ENCODE assay signal across 10 cellular contexts in genomic region chr3:179921500-179921899, GRCh38.
DNase-seq lines count a peak whose midpoint lies in the region; ATAC-seq and TF ChIP-seq lines count a peak whose summit lies in the region.
"Had no signal": no experiment of that assay in that cellular context is flagged by ENCODE, and none has a peak within 500 bp of the region (broad histone marks: within the 10 kb centered on the region; RNA-seq: fewer than 3 reads in every experiment).

No MANE protein-coding gene starts in this region.

- no peaks in the 10 kb centered on the region for H3K4me1 ChIP-seq in PC-3 (ENCODE audit: insufficient read depth, low read length)
- H3K4me1 ChIP-seq: ascending aorta, esophagus muscularis mucosa had no signal

- H3K4me2 ChIP-seq in PC-3 (ENCODE audit: low read length): no peak overlapping the region

- H3F3A ChIP-seq in PC-3 (ENCODE audit: low read length, unreplicated experiment): no peaks in the 10 kb centered on the region

- H3K27me3 Mint-ChIP-seq in activated CD4-positive, alpha-beta T cell treated with anti-CD3 and anti-CD28 coated beads for 36 hours: peaks cover 3% of the 10 kb centered on the region

- no peaks in the 10 kb centered on the region for H4K20me1 ChIP-seq in PC-3 (ENCODE audit: low read length)

- no peaks in the 10 kb centered on the region for H3K79me2 ChIP-seq in PC-3 (ENCODE audit: low read length)

- intact Hi-C loops in activated CD4-positive, alpha-beta T cell treated with anti-CD3 and anti-CD28 coated beads for 36 hours (cut with DNase I, micrococcal nuclease): loop anchor here in 1 of 2 experiments (10.0 kb wide), 1 partner anchor 673 kb away; no protein-coding TSS in a partner anchor
- intact Hi-C loops in PC-3 (cut with micrococcal nuclease): no loop called here

- no peaks in the 10 kb centered on the region for H3K36me3 ChIP-seq in PC-3 (ENCODE audit: low read depth, low read length)
- H3K36me3 ChIP-seq: ascending aorta, esophagus muscularis mucosa had no signal

- no peak for TF ChIP-seq CTCF in PC-3 (conservative IDR thresholded peaks at IDR 0.05; ENCODE audit: low read depth, low read length)

- POLR2A ChIA-PET in activated CD4-positive, alpha-beta T cell treated with anti-CD3 and anti-CD28 coated beads for 36 hours (lab: Charles Lee): no interaction called here
- POLR2A ChIA-PET in PC-3 (lab: Charles Lee; ENCODE audit: unreplicated experiment): no interaction called here

- H3K27ac ChIP-seq in PC-3 (ENCODE audit: low read length): no peak overlapping the region
- H3K27ac ChIP-seq: ascending aorta, esophagus muscularis mucosa had no signal

- no peak for DNase-seq in activated CD4-positive, alpha-beta T cell treated with anti-CD3 and anti-CD28 coated beads for 36 hours
- no peak for DNase-seq in activated CD4-positive, alpha-beta T cell treated with anti-CD3 and anti-CD28 coated beads for 4 hours
- DNase-seq in pons (ENCODE audit: low spot score) (peak; percentile 94), NCI-H2081 treated with DMSO at 0.1 percent for 48 hours (lab: John Stamatoyannopoulos, UW) (no peak), PC-3 (no peak), Kasumi-1 (lab: John Stamatoyannopoulos, UW) (no peak)

- no peaks in the 10 kb centered on the region for H3K9me2 ChIP-seq in PC-3 (replicated peaks; ENCODE audit: low read length)

- no TSS peak for BruUV-seq in PC-3 (replicated peaks; lab: Mats Ljungman, UMichigan)

- ATAC-seq in activated CD4-positive, alpha-beta T cell treated with anti-CD3 and anti-CD28 coated beads for 36 hours: peak; percentile 87
- ATAC-seq in GM21825 (IDR thresholded peaks at IDR 0.05; ENCODE audit: unreplicated experiment): peak; percentile 97
- ATAC-seq in HG03439 (IDR thresholded peaks at IDR 0.05; ENCODE audit: unreplicated experiment): peak; percentile 92
- ATAC-seq in PC-3: no peak; the same call in 1 of the 2 replicates

- no peak overlapping the region for H2AFZ ChIP-seq in PC-3 (ENCODE audit: low read length)

- no peak overlapping the region for H3K27ac Mint-ChIP-seq in activated CD4-positive, alpha-beta T cell treated with anti-CD3 and anti-CD28 coated beads for 36 hours

- CTCF ChIA-PET in activated CD4-positive, alpha-beta T cell treated with anti-CD3 and anti-CD28 coated beads for 36 hours (lab: Charles Lee): no interaction called here
- CTCF ChIA-PET in PC-3 (lab: Charles Lee): no interaction called here

- no peak overlapping the region for H3K9ac ChIP-seq in PC-3 (ENCODE audit: low read length)

- H3K27me3 ChIP-seq in PC-3 (ENCODE audit: low read length): no peaks in the 10 kb centered on the region
- H3K27me3 ChIP-seq: ascending aorta had no signal

- no peak overlapping the region for H3K4me3 Mint-ChIP-seq in activated CD4-positive, alpha-beta T cell treated with anti-CD3 and anti-CD28 coated beads for 36 hours

- no peaks in the 10 kb centered on the region for H3K9me3 ChIP-seq in PC-3 (ENCODE audit: low read length)
- H3K9me3 ChIP-seq: ascending aorta, esophagus muscularis mucosa had no signal

- H3K9me3 Mint-ChIP-seq in activated CD4-positive, alpha-beta T cell treated with anti-CD3 and anti-CD28 coated beads for 36 hours (ENCODE audit: low read depth): no peaks in the 10 kb centered on the region

- no peak overlapping the region for H3K4me3 ChIP-seq in PC-3 (ENCODE audit: low read length)
- H3K4me3 ChIP-seq: ascending aorta, esophagus muscularis mucosa had no signal

- H3K4me1 Mint-ChIP-seq in activated CD4-positive, alpha-beta T cell treated with anti-CD3 and anti-CD28 coated beads for 36 hours: no peaks in the 10 kb centered on the region

- H3K36me3 Mint-ChIP-seq in activated CD4-positive, alpha-beta T cell treated with anti-CD3 and anti-CD28 coated beads for 36 hours (ENCODE audit: low read depth): no peaks in the 10 kb centered on the region
